Comparison of ENCODE assay signal across 30 cellular contexts in the genomic region with DNA sequence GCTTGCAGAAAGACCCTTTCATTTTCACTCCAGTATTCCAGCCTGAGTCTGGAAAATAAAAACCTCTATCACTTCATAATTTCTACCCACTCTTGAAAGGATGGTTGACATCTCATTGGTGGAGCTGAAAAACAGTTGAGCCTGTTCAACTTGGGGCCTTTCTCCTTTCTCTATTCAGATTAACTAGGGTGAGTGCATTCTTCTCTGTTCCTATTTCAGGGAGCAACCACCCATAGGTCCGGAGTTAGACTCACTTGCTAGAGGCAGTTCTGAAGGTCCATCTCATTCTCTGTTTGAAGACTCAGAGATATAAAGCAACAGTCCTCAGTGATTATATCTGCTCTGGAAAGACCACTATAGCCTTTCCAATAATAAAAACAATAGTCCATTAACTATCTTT.
"Had no signal": no experiment of that assay in that cellular context is flagged by ENCODE, and none has a peak within 500 bp of the region (broad histone marks: within the 10 kb centered on the region; RNA-seq: fewer than 3 reads in every experiment).

No MANE protein-coding gene starts in this region.

- H3K36me3 ChIP-seq: ascending aorta, breast epithelium, cardiac muscle cell, colonic mucosa, esophagus squamous epithelium, gastroesophageal sphincter had no signal

- DNase-seq: activated CD4-positive, alpha-beta T cell treated with anti-CD3 and anti-CD28 coated beads for 1 hour; activated CD4-positive, alpha-beta T cell treated with anti-CD3 and anti-CD28 coated beads for 4 hours; activated CD4-positive, alpha-beta T cell treated with anti-CD3 and anti-CD28 coated beads, Interleukin-2, amount 50 U/mL, for 1 hour; activated CD4-positive, alpha-beta T cell treated with anti-CD3 and anti-CD28 coated beads, Interleukin-2, amount 50 U/mL, for 48 hours; activated CD8-positive, alpha-beta memory T cell treated with anti-CD3 and anti-CD28 coated beads for 24 hours; activated CD8-positive, alpha-beta T cell treated with anti-CD3 and anti-CD28 coated beads for 36 hours; activated effector memory CD4-positive, alpha-beta T cell treated with anti-CD3 and anti-CD28 coated beads, Interleukin-2, amount 50 U/mL, for 16 hours; activated naive CD4-positive, alpha-beta T cell; activated naive CD4-positive, alpha-beta T cell treated with anti-CD3 and anti-CD28 coated beads, Interleukin-2, amount 10 ng/mL, durations not matched to agents 7 days and 5 days; activated naive CD8-positive, alpha-beta T cell treated with anti-CD3 and anti-CD28 coated beads, Interleukin-2, amount 10 ng/mL, durations not matched to agents 7 days and 5 days; activated T-cell treated with anti-CD3 and anti-CD28 coated beads, Interleukin-2, amount 50 U/mL, for 48 hours; central memory CD4-positive, alpha-beta T cell; cerebellar nuclear complex; colonic mucosa; effector CD8-positive, alpha-beta T cell; esophagus squamous epithelium; foreskin melanocyte; head of caudate nucleus; T-helper 2 cell had no signal

- H3K9me3 ChIP-seq: ascending aorta, breast epithelium, colonic mucosa, esophagus squamous epithelium, gastroesophageal sphincter had no signal

- H3K4me1 ChIP-seq: breast epithelium, colonic mucosa, esophagus squamous epithelium, gastroesophageal sphincter had no signal

- H3K27me3 ChIP-seq: ascending aorta, breast epithelium, cardiac muscle cell, colonic mucosa, esophagus squamous epithelium, gastroesophageal sphincter had no signal

- H3K9me3 Mint-ChIP-seq: activated CD8-positive, alpha-beta T cell treated with anti-CD3 and anti-CD28 coated beads for 36 hours; activated naive CD4-positive, alpha-beta T cell treated with anti-CD3 and anti-CD28 coated beads, Interleukin-2, amount 10 ng/mL, durations not matched to agents 7 days and 5 days; activated naive CD4-positive, alpha-beta T cell treated with anti-CD3 and anti-CD28 coated beads, Interleukin-2, amount 50 U/mL, for 72 hours; activated naive CD8-positive, alpha-beta T cell treated with anti-CD3 and anti-CD28 coated beads, Interleukin-2, amount 10 ng/mL, durations not matched to agents 7 days and 5 days; activated T-helper 1 cell treated with anti-CD3 and anti-CD28 coated beads, Interleukin-12 subunit alpha, Interleukin-12 subunit beta, Interleukin-2, Interleukin-4 antibody, amounts not matched to agents 30 ng/mL and 10 ng/mL and 1 ng/mL, durations not matched to agents 14 hours and 24 hours and 36 hours; activated T-helper 2 cell treated with anti-CD3 and anti-CD28 coated beads, Interferon-gamma antibody, Interleukin-2, Interleukin-4, amounts not matched to agents 10 μg/mL and 5 μg/mL and 100 μg/mL, durations not matched to agents 14 hours and 24 hours and 36 hours; WTC11 had no signal

- H3K36me3 Mint-ChIP-seq: activated naive CD4-positive, alpha-beta T cell treated with anti-CD3 and anti-CD28 coated beads, Interleukin-2, amount 10 ng/mL, durations not matched to agents 7 days and 5 days; activated naive CD4-positive, alpha-beta T cell treated with anti-CD3 and anti-CD28 coated beads, Interleukin-2, amount 50 U/mL, for 72 hours; activated naive CD8-positive, alpha-beta T cell treated with anti-CD3 and anti-CD28 coated beads, Interleukin-2, amount 10 ng/mL, durations not matched to agents 7 days and 5 days; brain; WTC11 had no signal

- H3K4me3 Mint-ChIP-seq: activated CD8-positive, alpha-beta T cell treated with anti-CD3 and anti-CD28 coated beads for 36 hours; activated naive CD4-positive, alpha-beta T cell treated with anti-CD3 and anti-CD28 coated beads, Interleukin-2, amount 10 ng/mL, durations not matched to agents 7 days and 5 days; activated naive CD8-positive, alpha-beta T cell treated with anti-CD3 and anti-CD28 coated beads, Interleukin-2, amount 10 ng/mL, durations not matched to agents 7 days and 5 days; activated T-helper 1 cell treated with anti-CD3 and anti-CD28 coated beads, Interleukin-12 subunit alpha, Interleukin-12 subunit beta, Interleukin-2, Interleukin-4 antibody, amounts not matched to agents 30 ng/mL and 10 ng/mL and 1 ng/mL, durations not matched to agents 14 hours and 24 hours and 36 hours; brain; WTC11 had no signal

- H3K4me1 Mint-ChIP-seq: activated naive CD4-positive, alpha-beta T cell treated with anti-CD3 and anti-CD28 coated beads, Interleukin-2, amount 10 ng/mL, durations not matched to agents 7 days and 5 days; activated naive CD8-positive, alpha-beta T cell treated with anti-CD3 and anti-CD28 coated beads, Interleukin-2, amount 10 ng/mL, durations not matched to agents 7 days and 5 days; WTC11 had no signal

- H3K27me3 Mint-ChIP-seq: activated CD8-positive, alpha-beta T cell treated with anti-CD3 and anti-CD28 coated beads for 36 hours; activated naive CD4-positive, alpha-beta T cell treated with anti-CD3 and anti-CD28 coated beads, Interleukin-2, amount 10 ng/mL, durations not matched to agents 7 days and 5 days; activated naive CD8-positive, alpha-beta T cell treated with anti-CD3 and anti-CD28 coated beads, Interleukin-2, amount 10 ng/mL, durations not matched to agents 7 days and 5 days; brain had no signal

- ATAC-seq: activated CD8-positive, alpha-beta T cell treated with anti-CD3 and anti-CD28 coated beads for 36 hours; activated naive CD4-positive, alpha-beta T cell treated with anti-CD3 and anti-CD28 coated beads, Interleukin-2, amount 50 U/mL, for 72 hours; gastroesophageal sphincter; WTC11 had no signal

- H3K4me3 ChIP-seq: ascending aorta, breast epithelium, cardiac muscle cell, colonic mucosa, esophagus squamous epithelium, gastroesophageal sphincter had no signal

- H3K27ac ChIP-seq: ascending aorta, breast epithelium, cardiac muscle cell, colonic mucosa, epithelial cell of prostate, esophagus squamous epithelium, gastroesophageal sphincter, VCaP had no signal

- H3K27ac Mint-ChIP-seq: activated CD8-positive, alpha-beta T cell treated with anti-CD3 and anti-CD28 coated beads for 36 hours; activated naive CD4-positive, alpha-beta T cell treated with anti-CD3 and anti-CD28 coated beads, Interleukin-2, amount 10 ng/mL, durations not matched to agents 7 days and 5 days; activated naive CD4-positive, alpha-beta T cell treated with anti-CD3 and anti-CD28 coated beads, Interleukin-2, amount 50 U/mL, for 72 hours; activated naive CD8-positive, alpha-beta T cell treated with anti-CD3 and anti-CD28 coated beads, Interleukin-2, amount 10 ng/mL, durations not matched to agents 7 days and 5 days; activated T-helper 1 cell treated with anti-CD3 and anti-CD28 coated beads, Interleukin-12 subunit alpha, Interleukin-12 subunit beta, Interleukin-2, Interleukin-4 antibody, amounts not matched to agents 30 ng/mL and 10 ng/mL and 1 ng/mL, durations not matched to agents 14 hours and 24 hours and 36 hours; activated T-helper 2 cell treated with anti-CD3 and anti-CD28 coated beads, Interferon-gamma antibody, Interleukin-2, Interleukin-4, amounts not matched to agents 10 μg/mL and 5 μg/mL and 100 μg/mL, durations not matched to agents 14 hours and 24 hours and 36 hours; brain; WTC11 had no signal
